ENCODE assay signal across 1 cellular context in the genomic region with DNA sequence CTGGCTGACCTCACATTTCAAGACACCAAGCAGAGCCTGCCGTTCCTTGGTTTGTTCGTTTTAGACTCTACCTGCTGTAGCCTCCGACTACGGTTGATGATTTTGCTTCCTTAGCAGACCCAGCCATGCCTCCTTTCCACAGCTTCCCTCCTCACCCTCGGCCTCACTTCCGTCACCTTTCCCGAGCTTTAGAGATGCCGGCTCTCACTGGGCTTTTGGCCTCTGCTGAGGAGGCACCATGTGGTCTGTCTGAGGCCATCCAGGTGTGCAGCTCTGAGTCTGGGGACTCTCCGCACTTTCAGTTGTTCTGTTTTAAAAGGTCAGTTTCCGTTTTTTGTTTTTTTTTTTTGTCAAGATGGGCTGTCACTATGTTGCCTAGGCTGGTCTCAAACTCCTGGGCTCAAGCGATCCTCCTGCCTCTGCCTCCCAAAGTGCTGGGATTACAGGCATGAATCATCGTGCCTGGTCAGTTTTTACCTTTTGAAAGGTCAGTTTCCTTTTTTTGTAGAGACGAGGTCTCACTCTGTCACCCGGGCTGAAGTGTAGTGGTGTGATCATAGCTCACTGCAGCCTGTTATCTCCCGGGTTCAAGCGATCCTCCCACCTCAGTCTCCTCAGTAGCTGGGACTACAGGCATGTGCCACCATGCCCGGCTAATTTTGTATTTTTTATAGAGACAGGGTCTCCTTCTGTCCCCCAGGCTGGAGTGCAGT.
TF ChIP-seq lines count a peak whose summit lies in the region.

No MANE protein-coding gene starts in this region.

TF ChIP-seq in GM12878, 131 proteins besides CTCF, POLR2A, EP300 and RAD21 (continued from another document):
- TF ChIP-seq, protein P1, sequence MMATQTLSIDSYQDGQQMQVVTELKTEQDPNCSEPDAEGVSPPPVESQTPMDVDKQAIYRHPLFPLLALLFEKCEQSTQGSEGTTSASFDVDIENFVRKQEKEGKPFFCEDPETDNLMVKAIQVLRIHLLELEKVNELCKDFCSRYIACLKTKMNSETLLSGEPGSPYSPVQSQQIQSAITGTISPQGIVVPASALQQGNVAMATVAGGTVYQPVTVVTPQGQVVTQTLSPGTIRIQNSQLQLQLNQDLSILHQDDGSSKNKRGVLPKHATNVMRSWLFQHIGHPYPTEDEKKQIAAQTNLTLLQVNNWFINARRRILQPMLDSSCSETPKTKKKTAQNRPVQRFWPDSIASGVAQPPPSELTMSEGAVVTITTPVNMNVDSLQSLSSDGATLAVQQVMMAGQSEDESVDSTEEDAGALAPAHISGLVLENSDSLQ (IDR thresholded peaks at IDR 0.05): peak; percentile 89
- TF ChIP-seq IKZF2 (IDR thresholded peaks at IDR 0.05) (peak; percentile 20 to 78; a peak in 3 of 4 replicates), EED (IDR thresholded peaks at IDR 0.05; ENCODE audit: low read depth) (peak; percentile 92), NBN (IDR thresholded peaks at IDR 0.05) (peak; percentile 80), PAX5 (IDR thresholded peaks at IDR 0.05; ENCODE audit: borderline replicate concordance, low read depth, low read length) (peak; percentile 42; the same call in 1 of the 2 replicates), ATF7 (IDR thresholded peaks at IDR 0.05; ENCODE audit: low read depth) (peak; percentile 56), CREB1 (IDR thresholded peaks at IDR 0.05; ENCODE audit: low read depth) (no peak), RUNX3 (IDR thresholded peaks at IDR 0.05; ENCODE audit: low read length) (peak; percentile 74), TBL1XR1 (IDR thresholded peaks at IDR 0.05; ENCODE audit: low read depth, low read length) (no peak), HDGF (IDR thresholded peaks at IDR 0.05) (peak; percentile 95; the same call in 1 of the 2 replicates), TCF3 (IDR thresholded peaks at IDR 0.05; ENCODE audit: borderline replicate concordance, insufficient read depth, low read depth, low read length) (peak; percentile 92), SMARCA5 (IDR thresholded peaks at IDR 0.05) (0 out of 2 replicates have a peak, but pooled peaks have one; percentile 23), ETV6 (conservative IDR thresholded peaks at IDR 0.05 in 1 of 2, IDR thresholded peaks at IDR 0.05 in 1 of 2; ENCODE audit: borderline replicate concordance in 1 of 2, low read depth in 1 of 2) (no peak; a peak in 1 of 4 replicates), JUNB (IDR thresholded peaks at IDR 0.05) (0 out of 2 replicates have a peak, but pooled peaks have one; percentile 10), POLR2AphosphoS2 (IDR thresholded peaks at IDR 0.05; ENCODE audit: low read depth, low read length) (no peak), MXI1 (IDR thresholded peaks at IDR 0.05; ENCODE audit: low read depth, low read length) (peak; percentile 46; the same call in 1 of the 2 replicates), DPF2 (IDR thresholded peaks at IDR 0.05) (peak; percentile 50; the same call in 1 of the 2 replicates), LARP7 (IDR thresholded peaks at IDR 0.05) (peak; percentile 50; the same call in 1 of the 2 replicates), TAF1 (IDR thresholded peaks at IDR 0.05; ENCODE audit: borderline replicate concordance, low read depth, low read length) (0 out of 2 replicates have a peak, but pooled peaks have one; percentile 16)
- TF ChIP-seq, protein P2, sequence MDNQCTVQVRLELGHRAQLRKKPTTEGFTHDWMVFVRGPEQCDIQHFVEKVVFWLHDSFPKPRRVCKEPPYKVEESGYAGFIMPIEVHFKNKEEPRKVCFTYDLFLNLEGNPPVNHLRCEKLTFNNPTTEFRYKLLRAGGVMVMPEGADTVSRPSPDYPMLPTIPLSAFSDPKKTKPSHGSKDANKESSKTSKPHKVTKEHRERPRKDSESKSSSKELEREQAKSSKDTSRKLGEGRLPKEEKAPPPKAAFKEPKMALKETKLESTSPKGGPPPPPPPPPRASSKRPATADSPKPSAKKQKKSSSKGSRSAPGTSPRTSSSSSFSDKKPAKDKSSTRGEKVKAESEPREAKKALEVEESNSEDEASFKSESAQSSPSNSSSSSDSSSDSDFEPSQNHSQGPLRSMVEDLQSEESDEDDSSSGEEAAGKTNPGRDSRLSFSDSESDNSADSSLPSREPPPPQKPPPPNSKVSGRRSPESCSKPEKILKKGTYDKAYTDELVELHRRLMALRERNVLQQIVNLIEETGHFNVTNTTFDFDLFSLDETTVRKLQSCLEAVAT (IDR thresholded peaks at IDR 0.05): peak; percentile 63
- TF ChIP-seq, protein P3, sequence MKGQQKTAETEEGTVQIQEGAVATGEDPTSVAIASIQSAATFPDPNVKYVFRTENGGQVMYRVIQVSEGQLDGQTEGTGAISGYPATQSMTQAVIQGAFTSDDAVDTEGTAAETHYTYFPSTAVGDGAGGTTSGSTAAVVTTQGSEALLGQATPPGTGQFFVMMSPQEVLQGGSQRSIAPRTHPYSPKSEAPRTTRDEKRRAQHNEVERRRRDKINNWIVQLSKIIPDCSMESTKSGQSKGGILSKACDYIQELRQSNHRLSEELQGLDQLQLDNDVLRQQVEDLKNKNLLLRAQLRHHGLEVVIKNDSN (IDR thresholded peaks at IDR 0.05; ENCODE audit: borderline replicate concordance, extremely low read length, insufficient read depth, low read depth, low read length): peak; percentile 43
- TF ChIP-seq, protein P4, sequence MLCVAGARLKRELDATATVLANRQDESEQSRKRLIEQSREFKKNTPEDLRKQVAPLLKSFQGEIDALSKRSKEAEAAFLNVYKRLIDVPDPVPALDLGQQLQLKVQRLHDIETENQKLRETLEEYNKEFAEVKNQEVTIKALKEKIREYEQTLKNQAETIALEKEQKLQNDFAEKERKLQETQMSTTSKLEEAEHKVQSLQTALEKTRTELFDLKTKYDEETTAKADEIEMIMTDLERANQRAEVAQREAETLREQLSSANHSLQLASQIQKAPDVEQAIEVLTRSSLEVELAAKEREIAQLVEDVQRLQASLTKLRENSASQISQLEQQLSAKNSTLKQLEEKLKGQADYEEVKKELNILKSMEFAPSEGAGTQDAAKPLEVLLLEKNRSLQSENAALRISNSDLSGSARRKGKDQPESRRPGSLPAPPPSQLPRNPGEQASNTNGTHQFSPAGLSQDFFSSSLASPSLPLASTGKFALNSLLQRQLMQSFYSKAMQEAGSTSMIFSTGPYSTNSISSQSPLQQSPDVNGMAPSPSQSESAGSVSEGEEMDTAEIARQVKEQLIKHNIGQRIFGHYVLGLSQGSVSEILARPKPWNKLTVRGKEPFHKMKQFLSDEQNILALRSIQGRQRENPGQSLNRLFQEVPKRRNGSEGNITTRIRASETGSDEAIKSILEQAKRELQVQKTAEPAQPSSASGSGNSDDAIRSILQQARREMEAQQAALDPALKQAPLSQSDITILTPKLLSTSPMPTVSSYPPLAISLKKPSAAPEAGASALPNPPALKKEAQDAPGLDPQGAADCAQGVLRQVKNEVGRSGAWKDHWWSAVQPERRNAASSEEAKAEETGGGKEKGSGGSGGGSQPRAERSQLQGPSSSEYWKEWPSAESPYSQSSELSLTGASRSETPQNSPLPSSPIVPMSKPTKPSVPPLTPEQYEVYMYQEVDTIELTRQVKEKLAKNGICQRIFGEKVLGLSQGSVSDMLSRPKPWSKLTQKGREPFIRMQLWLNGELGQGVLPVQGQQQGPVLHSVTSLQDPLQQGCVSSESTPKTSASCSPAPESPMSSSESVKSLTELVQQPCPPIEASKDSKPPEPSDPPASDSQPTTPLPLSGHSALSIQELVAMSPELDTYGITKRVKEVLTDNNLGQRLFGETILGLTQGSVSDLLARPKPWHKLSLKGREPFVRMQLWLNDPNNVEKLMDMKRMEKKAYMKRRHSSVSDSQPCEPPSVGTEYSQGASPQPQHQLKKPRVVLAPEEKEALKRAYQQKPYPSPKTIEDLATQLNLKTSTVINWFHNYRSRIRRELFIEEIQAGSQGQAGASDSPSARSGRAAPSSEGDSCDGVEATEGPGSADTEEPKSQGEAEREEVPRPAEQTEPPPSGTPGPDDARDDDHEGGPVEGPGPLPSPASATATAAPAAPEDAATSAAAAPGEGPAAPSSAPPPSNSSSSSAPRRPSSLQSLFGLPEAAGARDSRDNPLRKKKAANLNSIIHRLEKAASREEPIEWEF (IDR thresholded peaks at IDR 0.05; ENCODE audit: insufficient replicate concordance, low read depth, low read length): no peak
- TF ChIP-seq, protein P5, sequence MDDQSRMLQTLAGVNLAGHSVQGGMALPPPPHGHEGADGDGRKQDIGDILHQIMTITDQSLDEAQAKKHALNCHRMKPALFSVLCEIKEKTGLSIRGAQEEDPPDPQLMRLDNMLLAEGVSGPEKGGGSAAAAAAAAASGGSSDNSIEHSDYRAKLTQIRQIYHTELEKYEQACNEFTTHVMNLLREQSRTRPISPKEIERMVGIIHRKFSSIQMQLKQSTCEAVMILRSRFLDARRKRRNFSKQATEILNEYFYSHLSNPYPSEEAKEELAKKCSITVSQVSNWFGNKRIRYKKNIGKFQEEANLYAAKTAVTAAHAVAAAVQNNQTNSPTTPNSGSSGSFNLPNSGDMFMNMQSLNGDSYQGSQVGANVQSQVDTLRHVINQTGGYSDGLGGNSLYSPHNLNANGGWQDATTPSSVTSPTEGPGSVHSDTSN (IDR thresholded peaks at IDR 0.05; ENCODE audit: insufficient replicate concordance, low read depth, low read length): no peak
- TF ChIP-seq, protein P6, sequence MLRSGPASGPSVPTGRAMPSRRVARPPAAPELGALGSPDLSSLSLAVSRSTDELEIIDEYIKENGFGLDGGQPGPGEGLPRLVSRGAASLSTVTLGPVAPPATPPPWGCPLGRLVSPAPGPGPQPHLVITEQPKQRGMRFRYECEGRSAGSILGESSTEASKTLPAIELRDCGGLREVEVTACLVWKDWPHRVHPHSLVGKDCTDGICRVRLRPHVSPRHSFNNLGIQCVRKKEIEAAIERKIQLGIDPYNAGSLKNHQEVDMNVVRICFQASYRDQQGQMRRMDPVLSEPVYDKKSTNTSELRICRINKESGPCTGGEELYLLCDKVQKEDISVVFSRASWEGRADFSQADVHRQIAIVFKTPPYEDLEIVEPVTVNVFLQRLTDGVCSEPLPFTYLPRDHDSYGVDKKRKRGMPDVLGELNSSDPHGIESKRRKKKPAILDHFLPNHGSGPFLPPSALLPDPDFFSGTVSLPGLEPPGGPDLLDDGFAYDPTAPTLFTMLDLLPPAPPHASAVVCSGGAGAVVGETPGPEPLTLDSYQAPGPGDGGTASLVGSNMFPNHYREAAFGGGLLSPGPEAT (IDR thresholded peaks at IDR 0.05; ENCODE audit: low read depth): peak; percentile 77; the same call in 1 of the 2 replicates
- TF ChIP-seq, protein P7, sequence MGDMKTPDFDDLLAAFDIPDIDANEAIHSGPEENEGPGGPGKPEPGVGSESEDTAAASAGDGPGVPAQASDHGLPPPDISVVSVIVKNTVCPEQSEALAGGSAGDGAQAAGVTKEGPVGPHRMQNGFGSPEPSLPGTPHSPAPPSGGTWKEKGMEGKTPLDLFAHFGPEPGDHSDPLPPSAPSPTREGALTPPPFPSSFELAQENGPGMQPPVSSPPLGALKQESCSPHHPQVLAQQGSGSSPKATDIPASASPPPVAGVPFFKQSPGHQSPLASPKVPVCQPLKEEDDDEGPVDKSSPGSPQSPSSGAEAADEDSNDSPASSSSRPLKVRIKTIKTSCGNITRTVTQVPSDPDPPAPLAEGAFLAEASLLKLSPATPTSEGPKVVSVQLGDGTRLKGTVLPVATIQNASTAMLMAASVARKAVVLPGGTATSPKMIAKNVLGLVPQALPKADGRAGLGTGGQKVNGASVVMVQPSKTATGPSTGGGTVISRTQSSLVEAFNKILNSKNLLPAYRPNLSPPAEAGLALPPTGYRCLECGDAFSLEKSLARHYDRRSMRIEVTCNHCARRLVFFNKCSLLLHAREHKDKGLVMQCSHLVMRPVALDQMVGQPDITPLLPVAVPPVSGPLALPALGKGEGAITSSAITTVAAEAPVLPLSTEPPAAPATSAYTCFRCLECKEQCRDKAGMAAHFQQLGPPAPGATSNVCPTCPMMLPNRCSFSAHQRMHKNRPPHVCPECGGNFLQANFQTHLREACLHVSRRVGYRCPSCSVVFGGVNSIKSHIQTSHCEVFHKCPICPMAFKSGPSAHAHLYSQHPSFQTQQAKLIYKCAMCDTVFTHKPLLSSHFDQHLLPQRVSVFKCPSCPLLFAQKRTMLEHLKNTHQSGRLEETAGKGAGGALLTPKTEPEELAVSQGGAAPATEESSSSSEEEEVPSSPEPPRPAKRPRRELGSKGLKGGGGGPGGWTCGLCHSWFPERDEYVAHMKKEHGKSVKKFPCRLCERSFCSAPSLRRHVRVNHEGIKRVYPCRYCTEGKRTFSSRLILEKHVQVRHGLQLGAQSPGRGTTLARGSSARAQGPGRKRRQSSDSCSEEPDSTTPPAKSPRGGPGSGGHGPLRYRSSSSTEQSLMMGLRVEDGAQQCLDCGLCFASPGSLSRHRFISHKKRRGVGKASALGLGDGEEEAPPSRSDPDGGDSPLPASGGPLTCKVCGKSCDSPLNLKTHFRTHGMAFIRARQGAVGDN (IDR thresholded peaks at IDR 0.05): peak; percentile 76
TF ChIP-seq in GM12878: peak in this region for 33.
